ENCODE assay signal across 8 cellular contexts in genomic region chr3:46895204-46895660, GRCh38. TPM values are rescaled to one million over a fixed set of nuclear protein-coding genes. Genes with fewer than 3 reads are reported as not detected.
A peak's percentile ranks its signal among the peaks of the same experiment; 100 is the strongest.
DNase-seq lines count a peak whose midpoint lies in the region; ATAC-seq and TF ChIP-seq lines count a peak whose summit lies in the region.

No MANE protein-coding gene starts in this region.

- H3K4me3 ChIP-seq in DND-41 (ENCODE audit: low read depth in 1 of 2, low read length in 2 of 2): no peak overlapping the region
- H3K4me3 ChIP-seq in MG63: no peak overlapping the region
- H3K4me3 ChIP-seq in breast epithelium: no peak overlapping the region

- intact Hi-C loops in activated B cell treated with CpG ODN at 0.5 μM for 24 hours (cut with micrococcal nuclease): loop anchor here (1.0 kb wide), 3 partner anchors 29 to 190 kb away; no protein-coding TSS in a partner anchor
- intact Hi-C loops in breast epithelium (cut with DNase I; ENCODE audit: low total_unique reads): loop anchor here (10.0 kb wide), 1 partner anchor 190 kb away; the partner anchor contains the start of gene TMIE

- no peak overlapping the region for H3K4me3 Mint-ChIP-seq in activated B cell treated with CpG ODN at 0.5 μM for 24 hours

- TF ChIP-seq POLR2A in breast epithelium (IDR thresholded peaks at IDR 0.05): no peak

- no peaks in the 10 kb centered on the region for H3K36me3 ChIP-seq in DND-41 (ENCODE audit: insufficient read depth, low read length)
- no peaks in the 10 kb centered on the region for H3K36me3 ChIP-seq in MG63
- H3K36me3 ChIP-seq in breast epithelium: no peaks in the 10 kb centered on the region

- no peak overlapping the region for H3K27ac ChIP-seq in DND-41 (ENCODE audit: low read length)
- H3K27ac ChIP-seq in breast epithelium: no peak overlapping the region

- peaks cover 24% of the 10 kb centered on the region for H3K4me1 Mint-ChIP-seq in activated B cell treated with CpG ODN at 0.5 μM for 24 hours

- POLR2A ChIA-PET in activated B cell treated with CpG ODN at 0.5 μM for 24 hours (lab: Charles Lee): no interaction called here

- DNase-seq in DND-41 (peak; percentile 75), MG63 (peak; percentile 29), activated B cell treated with CpG ODN at 0.5 μM for 24 hours (peak; percentile 76), breast epithelium (ENCODE audit: low spot score in 2 of 2) (peak; percentile 54 to 71), left lobe of liver (ENCODE audit: low spot score) (peak; percentile 78)
- peak; percentile 72 for DNase-seq in stimulated activated CD8-positive, alpha-beta memory T cell treated with anti-CD3 and anti-CD28 coated beads, Interleukin-12 subunit alpha, Interleukin-12 subunit beta, amount 100 ng/mL, for 1 hour (ENCODE audit: low read depth)

- ATAC-seq in DND-41 (ENCODE audit: insufficient read depth, low read depth) (peak; percentile 89), activated B cell treated with CpG ODN at 0.5 μM for 24 hours (ENCODE audit: low read depth) (peak; percentile 77), left lobe of liver (peak; percentile 77), HG03045 (IDR thresholded peaks at IDR 0.05; ENCODE audit: unreplicated experiment) (no peak), GM19463 (IDR thresholded peaks at IDR 0.05; ENCODE audit: unreplicated experiment) (no peak)

- no peak overlapping the region for H3K9ac ChIP-seq in DND-41 (ENCODE audit: low read depth, low read length)

- no peak overlapping the region for H3K27ac Mint-ChIP-seq in activated B cell treated with CpG ODN at 0.5 μM for 24 hours

- H3K4me1 ChIP-seq in DND-41 (ENCODE audit: insufficient read depth, low read length) (peaks cover 11% of the 10 kb centered on the region), breast epithelium (no peaks in the 10 kb centered on the region)

- H3K9me3 ChIP-seq in DND-41 (ENCODE audit: insufficient read depth, low read length, severe bottlenecking): no peaks in the 10 kb centered on the region
- H3K9me3 ChIP-seq in MG63: no peaks in the 10 kb centered on the region
- H3K9me3 ChIP-seq in breast epithelium: no peaks in the 10 kb centered on the region

- H3K27me3 ChIP-seq in DND-41 (ENCODE audit: insufficient read depth, low read length, poor library complexity) (peaks cover 24% of the 10 kb centered on the region), MG63 (no peaks in the 10 kb centered on the region), breast epithelium (peaks cover 0 to 7% of the 10 kb centered on the region in 2 donors)

- H3K4me2 ChIP-seq in DND-41 (ENCODE audit: insufficient read depth, low read length): no peak overlapping the region

- H3K36me3 Mint-ChIP-seq in activated B cell treated with CpG ODN at 0.5 μM for 24 hours (ENCODE audit: low read depth): no peaks in the 10 kb centered on the region

- H3K27me3 Mint-ChIP-seq in activated B cell treated with CpG ODN at 0.5 μM for 24 hours: peaks cover 37% of the 10 kb centered on the region

- H4K20me1 ChIP-seq in DND-41 (ENCODE audit: insufficient read depth, low read length): no peaks in the 10 kb centered on the region; the same call in 1 of the 2 replicates

- TF ChIP-seq CTCF in DND-41 (IDR thresholded peaks at IDR 0.05; ENCODE audit: borderline replicate concordance, extremely low read depth, low read length, poor library complexity, severe bottlenecking) (peak; percentile 94), activated B cell treated with CpG ODN at 0.5 μM for 24 hours (IDR thresholded peaks at IDR 0.05) (no peak), breast epithelium (IDR thresholded peaks at IDR 0.05) (peak; percentile 77 to 90 (median 83))

- no peak overlapping the region for H2AFZ ChIP-seq in DND-41 (ENCODE audit: low read depth, low read length)

- H3K9me3 Mint-ChIP-seq in activated B cell treated with CpG ODN at 0.5 μM for 24 hours: no peaks in the 10 kb centered on the region

- CTCF ChIA-PET in activated B cell treated with CpG ODN at 0.5 μM for 24 hours (lab: Charles Lee): interaction anchor here (0.6 to 2.4 kb wide), 15 partner anchors 9 to 407 kb away, joined by 3 to 15 read pairs (median 4); no protein-coding TSS in a partner anchor

- no peaks in the 10 kb centered on the region for H3K79me2 ChIP-seq in DND-41 (ENCODE audit: insufficient read depth, low read length)

RNA-seq across cellular contexts. Expression of gene PTH1R, which starts 17.7 kb away (rescaled TPM):
- not detected in 2 replicates for total RNA-seq in MG63 (2014; rRNA removed; shearing (Covaris generic); ENCODE audit: low replicate concordance)
- total RNA-seq in activated B cell treated with CpG ODN at 0.5 μM for 24 hours (not detected in 2 replicates), breast epithelium (10 to 100 TPM in 2 of 3 donors, 1 to 10 TPM in 1; 4.7 to 38.2 (median 13.4) TPM), left lobe of liver (24.6 TPM)

RNA-seq across cellular contexts. Expression of gene MYL3, which starts 32.0 kb away (rescaled TPM):
- not detected in 2 replicates for total RNA-seq in MG63 (2014; rRNA removed; shearing (Covaris generic); ENCODE audit: low replicate concordance)
- total RNA-seq in activated B cell treated with CpG ODN at 0.5 μM for 24 hours (not detected in 2 replicates), breast epithelium (1 to 10 TPM; 5.9 to 8.5 (median 6.2) TPM), left lobe of liver (1.4 TPM)

Comparison
In these comparisons a context has a peak if more than half of its experiments do, and no peak if none do; other contexts are left out.
1. ATAC-seq: peak in DND-41 (single experiment), activated B cell treated with CpG ODN at 0.5 μM for 24 hours (single experiment) and left lobe of liver (single experiment); none in HG03045 (single experiment) and GM19463 (single experiment).
2. Peak in every context shown above with its lines, with median percentiles within 50 percentile points of each other: DNase-seq.